Comparison of ENCODE assay signal across 23 cellular contexts in genomic region chr11:69251639-69252493, GRCh38. TPM values are rescaled to one million over a fixed set of nuclear protein-coding genes. Genes with fewer than 3 reads are reported as not detected.
A peak's percentile ranks its signal among the peaks of the same experiment; 100 is the strongest.
DNase-seq lines count a peak whose midpoint lies in the region; ATAC-seq and TF ChIP-seq lines count a peak whose summit lies in the region.
"Had no signal": no experiment of that assay in that cellular context is flagged by ENCODE, and none has a peak within 500 bp of the region (broad histone marks: within the 10 kb centered on the region; RNA-seq: fewer than 3 reads in every experiment).

No MANE protein-coding gene starts in this region.

- H3K27me3 ChIP-seq in esophagus (ENCODE audit: control insufficient read depth in 1 of 2, insufficient read depth in 2 of 2, low read length in 2 of 2) (no peaks in the 10 kb centered on the region), upper lobe of right lung (no peaks in the 10 kb centered on the region)
- H3K27me3 ChIP-seq: adrenal gland, MG63, SJSA1, testis had no signal

- TF ChIP-seq CTCF in mucosa of descending colon (IDR thresholded peaks at IDR 0.05) (no peak), upper lobe of right lung (IDR thresholded peaks at IDR 0.05) (no peak)

- H3K9me3 ChIP-seq in esophagus (ENCODE audit: control insufficient read depth in 2 of 2, insufficient read depth in 1 of 2, low read depth in 1 of 2, low read length in 1 of 2) (peaks cover 5 to 14% of the 10 kb centered on the region in 2 donors), mucosa of descending colon (no peaks in the 10 kb centered on the region), upper lobe of right lung (no peaks in the 10 kb centered on the region)
- H3K9me3 ChIP-seq: testis had no signal

- WGBS in esophagus, 2 donors, result 50 to 57% methylated on average over 31 of the region's 31 CpGs

- DNase-seq in SW480 (ENCODE audit: low spot score), result peak; percentile 97
- no peak for DNase-seq in mucosa of descending colon
- peak; percentile 64 for DNase-seq in upper lobe of right lung
- DNase-seq in NOMO-1 treated with DMSO at 0.1 percent for 48 hours (lab: John Stamatoyannopoulos, UW; ENCODE audit: unreplicated experiment), result no peak
- no peak for DNase-seq in NCI-H510A (lab: John Stamatoyannopoulos, UW)
- DNase-seq: activated CD4-positive, alpha-beta T cell treated with anti-CD3 and anti-CD28 coated beads for 1 hour; activated CD8-positive, alpha-beta T cell treated with anti-CD3 and anti-CD28 coated beads, Interleukin-2, amount 10 ng/mL, durations not matched to agents 7 days and 5 days; activated T-cell treated with anti-CD3 and anti-CD28 coated beads, Interleukin-2, amount 50 U/mL, for 1 hour; adrenal gland; effector memory CD4-positive, alpha-beta T cell; kidney glomerular epithelial cell; MG63; naive thymus-derived CD4-positive, alpha-beta T cell; occipital lobe; PC-9; stimulated activated CD4-positive, alpha-beta T cell treated with anti-CD3 and anti-CD28 coated beads, Interleukin-12 subunit alpha, Interleukin-12 subunit beta, amount 100 ng/mL, for 4 hours; stimulated activated CD4-positive, alpha-beta T cell treated with anti-CD3 and anti-CD28 coated beads, Interleukin-4, amount 100 ng/mL, for 24 hours; stimulated activated naive B cell treated with anti-CD40 and anti-IgM and Interleukin-4, amounts not matched to agents 10 μg/mL and 1 μg/mL and 100 μg/mL, for 72 hours; testis had no signal

- H3K27ac ChIP-seq in esophagus (ENCODE audit: low read depth in 2 of 2, low read length in 1 of 2) (peak overlapping the region; percentile 89 to 93), upper lobe of right lung (no peak overlapping the region)
- H3K27ac ChIP-seq: adrenal gland, PC-9, SJSA1, testis had no signal

- no peak overlapping the region for H3K4me3 ChIP-seq in esophagus (ENCODE audit: low read depth in 1 of 2, low read length in 2 of 2)
- no peak overlapping the region for H3K4me3 ChIP-seq in mucosa of descending colon
- no peak overlapping the region for H3K4me3 ChIP-seq in upper lobe of right lung
- H3K4me3 ChIP-seq: adrenal gland, MG63, PC-9, SJSA1, testis had no signal

- intact Hi-C loops in mucosa of descending colon (cut with DNase I, micrococcal nuclease), result no loop called here
- intact Hi-C loops in upper lobe of right lung (cut with DNase I), result no loop called here

- no peaks in the 10 kb centered on the region for H3K36me3 ChIP-seq in esophagus (ENCODE audit: control insufficient read depth in 2 of 2, insufficient read depth in 2 of 2, low read length in 1 of 2)
- no peaks in the 10 kb centered on the region for H3K36me3 ChIP-seq in mucosa of descending colon (ENCODE audit: low read depth)
- no peaks in the 10 kb centered on the region for H3K36me3 ChIP-seq in upper lobe of right lung
- H3K36me3 ChIP-seq: adrenal gland, MG63, SJSA1 had no signal

- peak; percentile 72 for ATAC-seq in mucosa of descending colon
- peak; percentile 2 for ATAC-seq in upper lobe of right lung
- ATAC-seq in GM21447 (IDR thresholded peaks at IDR 0.05; ENCODE audit: unreplicated experiment), result no peak
- ATAC-seq: activated CD8-positive, alpha-beta T cell treated with anti-CD3 and anti-CD28 coated beads, Interleukin-2, amount 10 ng/mL, durations not matched to agents 7 days and 5 days; naive thymus-derived CD4-positive, alpha-beta T cell; stimulated activated naive B cell treated with anti-CD40 and anti-IgM and Interleukin-4, amounts not matched to agents 10 μg/mL and 1 μg/mL and 100 μg/mL, for 72 hours had no signal

- H3K4me1 ChIP-seq in esophagus (ENCODE audit: control insufficient read depth in 2 of 2, insufficient read depth in 2 of 2, low read length in 1 of 2), result peaks cover 0 to 8% of the 10 kb centered on the region in 2 donors
- no peaks in the 10 kb centered on the region for H3K4me1 ChIP-seq in mucosa of descending colon (ENCODE audit: low read depth)
- H3K4me1 ChIP-seq in upper lobe of right lung, result no peaks in the 10 kb centered on the region
- H3K4me1 ChIP-seq: adrenal gland, testis had no signal

RNA-seq across cellular contexts. Expression of gene MYEOV, which starts 42.1 kb away (rescaled TPM):
- polyA plus RNA-seq in esophagus, result 10 to 100 TPM; 18.3 to 32.2 TPM
- total RNA-seq in mucosa of descending colon (1 to 10 TPM; 2.8 to 7.5 (median 6.2) TPM), upper lobe of right lung (0.23 TPM)
- total RNA-seq: activated CD8-positive, alpha-beta T cell treated with anti-CD3 and anti-CD28 coated beads, Interleukin-2, amount 10 ng/mL, durations not matched to agents 7 days and 5 days; occipital lobe; T-helper 1 cell treated with Interleukin-12 subunit alpha and Interleukin-12 subunit beta and Interleukin-4 antibody, amounts not matched to agents 30 ng/mL and 1 ng/mL, for 36 hours had no signal
- polyA plus RNA-seq: naive thymus-derived CD4-positive, alpha-beta T cell had no signal

Comparison
In these comparisons a context has a peak if more than half of its experiments do, and no peak if none do; other contexts are left out.
1. DNase-seq: peak in SW480 (single experiment) and upper lobe of right lung (single experiment); none in mucosa of descending colon (0 of 3), NOMO-1 treated with DMSO at 0.1 percent for 48 hours (single experiment) and NCI-H510A (single experiment).